Comparison of ENCODE assay signal across 12 cellular contexts in genomic region chr11:105181100-105181499, GRCh38. TPM values are rescaled to one million over a fixed set of nuclear protein-coding genes. Genes with fewer than 3 reads are reported as not detected.
DNase-seq lines count a peak whose midpoint lies in the region; ATAC-seq and TF ChIP-seq lines count a peak whose summit lies in the region.
"Had no signal": no experiment of that assay in that cellular context is flagged by ENCODE, and none has a peak within 500 bp of the region (broad histone marks: within the 10 kb centered on the region; RNA-seq: fewer than 3 reads in every experiment).

No MANE protein-coding gene starts in this region.

- H3K9me3 ChIP-seq in subcutaneous abdominal adipose tissue (ENCODE audit: control insufficient read depth in 5 of 5, low read length in 5 of 5) (no peaks in the 10 kb centered on the region), Caco-2 (no peaks in the 10 kb centered on the region)
- H3K9me3 ChIP-seq: body of pancreas had no signal

- no peak overlapping the region for H3K4me3 ChIP-seq in subcutaneous abdominal adipose tissue (ENCODE audit: low read depth in 1 of 5, low read length in 5 of 5)
- no peak overlapping the region for H3K4me3 ChIP-seq in Caco-2 (ENCODE audit: low read depth, low read length)
- H3K4me3 ChIP-seq: body of pancreas had no signal

- CTCF ChIA-PET in Caco-2 (lab: Charles Lee), result no interaction called here

- H3K9me3 Mint-ChIP-seq in Caco-2 (ENCODE audit: unreplicated experiment), result no peaks in the 10 kb centered on the region
- H3K9me3 Mint-ChIP-seq: activated CD4-positive, alpha-beta T cell treated with anti-CD3 and anti-CD28 coated beads, Interleukin-2, amount 10 ng/mL, durations not matched to agents 24 days and 14 days had no signal

- H3K36me3 ChIP-seq in subcutaneous abdominal adipose tissue (ENCODE audit: control insufficient read depth in 5 of 5, insufficient read depth in 5 of 5, low read length in 5 of 5) (no peaks in the 10 kb centered on the region), Caco-2 (ENCODE audit: control insufficient read depth, insufficient read depth, low read length) (no peaks in the 10 kb centered on the region)

- ATAC-seq in GM21786 (IDR thresholded peaks at IDR 0.05; ENCODE audit: unreplicated experiment), result no peak
- ATAC-seq: body of pancreas had no signal

- H3K27me3 ChIP-seq in subcutaneous abdominal adipose tissue (ENCODE audit: control insufficient read depth in 5 of 5, insufficient read depth in 4 of 5, low read length in 5 of 5), result no peaks in the 10 kb centered on the region
- no peaks in the 10 kb centered on the region for H3K27me3 ChIP-seq in Caco-2 (replicated peaks; ENCODE audit: control insufficient read depth, insufficient read depth, low read length)
- H3K27me3 ChIP-seq: body of pancreas had no signal

- no peak for TF ChIP-seq CTCF in Caco-2 (IDR thresholded peaks at IDR 0.05; ENCODE audit: insufficient read depth in 1 of 2, low read depth in 1 of 2, low read length in 1 of 2, severe bottlenecking in 1 of 2, unreplicated experiment in 1 of 2)

- intact Hi-C loops in Caco-2 (cut with micrococcal nuclease; ENCODE audit: unreplicated experiment), result no loop called here

- no peak overlapping the region for H3K4me3 Mint-ChIP-seq in Caco-2 (ENCODE audit: unreplicated experiment)
- H3K4me3 Mint-ChIP-seq: activated CD4-positive, alpha-beta T cell treated with anti-CD3 and anti-CD28 coated beads, Interleukin-2, amount 10 ng/mL, durations not matched to agents 24 days and 14 days had no signal

- POLR2A ChIA-PET in Caco-2 (lab: Charles Lee), result no interaction called here

- DNase-seq in NCI-H345 (lab: John Stamatoyannopoulos, UW) (peak; percentile 16), NCI-H345 treated with DMSO at 0.1 percent for 48 hours (lab: John Stamatoyannopoulos, UW; ENCODE audit: unreplicated experiment) (no peak), SKM-1 treated with dmso at 0.1 percent for 144 hours (lab: John Stamatoyannopoulos, UW; ENCODE audit: unreplicated experiment) (peak; percentile 44), foreskin melanocyte (peak; percentile 93), Caco-2 (no peak), NCI-H2107 (lab: John Stamatoyannopoulos, UW) (no peak)
- DNase-seq: activated CD4-positive, alpha-beta T cell treated with anti-CD3 and anti-CD28 coated beads, Interleukin-2, amount 10 ng/mL, durations not matched to agents 24 days and 14 days; NCI-H526 treated with DMSO at 0.1 percent for 48 hours had no signal

- no peaks in the 10 kb centered on the region for H3K4me1 Mint-ChIP-seq in Caco-2 (ENCODE audit: low read depth, unreplicated experiment)
- H3K4me1 Mint-ChIP-seq: activated CD4-positive, alpha-beta T cell treated with anti-CD3 and anti-CD28 coated beads, Interleukin-2, amount 10 ng/mL, durations not matched to agents 24 days and 14 days had no signal

- no peak overlapping the region for H3K27ac Mint-ChIP-seq in Caco-2 (ENCODE audit: unreplicated experiment)
- H3K27ac Mint-ChIP-seq: activated CD4-positive, alpha-beta T cell treated with anti-CD3 and anti-CD28 coated beads, Interleukin-2, amount 10 ng/mL, durations not matched to agents 24 days and 14 days had no signal

- peak overlapping the region; percentile 33 for H3K27ac ChIP-seq in subcutaneous abdominal adipose tissue (ENCODE audit: low read depth, low read length)

- H3K27me3 Mint-ChIP-seq in Caco-2 (ENCODE audit: insufficient read depth, unreplicated experiment), result no peaks in the 10 kb centered on the region

- H3K4me1 ChIP-seq in subcutaneous abdominal adipose tissue (ENCODE audit: control insufficient read depth in 5 of 5, insufficient read depth in 5 of 5, low read length in 5 of 5) (peaks cover 0 to 8% (median 0%) of the 10 kb centered on the region in 5 donors), Caco-2 (no peaks in the 10 kb centered on the region)

- peak overlapping the region in 1 of 5 donors; percentile 17 for H3K9ac ChIP-seq in subcutaneous abdominal adipose tissue (ENCODE audit: low read length in 5 of 5)

- BruUV-seq in Caco-2 (replicated peaks; lab: Mats Ljungman, UMichigan), result no TSS peak

- H3K36me3 Mint-ChIP-seq in Caco-2 (ENCODE audit: insufficient read depth, unreplicated experiment), result no peaks in the 10 kb centered on the region

RNA-seq across cellular contexts. Expression of gene CARD18, which starts 41.5 kb away (rescaled TPM):
- not detected in 2 replicates for total RNA-seq in Caco-2 (2022)
- total RNA-seq: activated CD4-positive, alpha-beta T cell treated with anti-CD3 and anti-CD28 coated beads, Interleukin-2, amount 10 ng/mL, durations not matched to agents 24 days and 14 days; body of pancreas; omental fat pad had no signal

Comparison
In these comparisons a context has a peak if more than half of its experiments do, and no peak if none do; other contexts are left out.
1. DNase-seq: peak in NCI-H345 (single experiment), SKM-1 treated with dmso at 0.1 percent for 144 hours (single experiment) and foreskin melanocyte (single experiment); none in NCI-H345 treated with DMSO at 0.1 percent for 48 hours (single experiment), Caco-2 (0 of 2) and NCI-H2107 (single experiment).